ENCODE assay signal across 17 cellular contexts in genomic region chr15:40855706-40856234, GRCh38. TPM values are rescaled to one million over a fixed set of nuclear protein-coding genes. Genes with fewer than 3 reads are reported as not detected.
"Had no signal": no experiment of that assay in that cellular context is flagged by ENCODE, and none has a peak within 500 bp of the region (broad histone marks: within the 10 kb centered on the region; RNA-seq: fewer than 3 reads in every experiment).

No MANE protein-coding gene starts in this region.

- H3K27ac ChIP-seq: parathyroid adenoma, tibial artery had no signal

- H3K9me3 ChIP-seq: tibial artery had no signal

- H3K4me1 ChIP-seq: parathyroid adenoma had no signal

- H3K4me3 ChIP-seq: skin epidermis, tibial artery had no signal

- DNase-seq: activated CD4-positive, alpha-beta T cell treated with anti-CD3 and anti-CD28 coated beads, Interleukin-2, amount 50 U/mL, for 4 hours; activated effector memory CD4-positive, alpha-beta T cell treated with anti-CD3 and anti-CD28 coated beads, Interleukin-2, amount 50 U/mL, for 16 hours; activated naive CD8-positive, alpha-beta T cell treated with anti-CD3 and anti-CD28 coated beads for 36 hours; activated T-cell treated with anti-CD3 and anti-CD28 coated beads, Interleukin-2, amount 50 U/mL, for 1 hour; cerebellar nuclear complex; dermis blood vessel endothelial cell; hippocampal formation; T-helper 2 cell; tibial artery had no signal

- H3K9ac ChIP-seq: parathyroid adenoma had no signal

- FAIRE-seq: TTC549 had no signal

RNA-seq across cellular contexts. Expression of gene SPINT1, which starts 11.9 kb away (rescaled TPM):
- total RNA-seq: myocyte had no signal

RNA-seq across cellular contexts. Expression of gene RHOV, which starts 18.3 kb away (rescaled TPM):
- total RNA-seq: mesenteric fat pad, myocyte had no signal

RNA-seq across cellular contexts. Expression of gene PPP1R14D, which starts 27.3 kb away (rescaled TPM):
- total RNA-seq: activated naive CD8-positive, alpha-beta T cell treated with anti-CD3 and anti-CD28 coated beads for 36 hours; dermis blood vessel endothelial cell; epithelial cell of proximal tubule; glomerular endothelial cell; mesenteric fat pad; myocyte; neural crest cell had no signal
